ENCODE assay signal across 31 cellular contexts in genomic region chr10:89442347-89442746, GRCh38.
"Had no signal": no experiment of that assay in that cellular context is flagged by ENCODE, and none has a peak within 500 bp of the region (broad histone marks: within the 10 kb centered on the region; RNA-seq: fewer than 3 reads in every experiment).

No MANE protein-coding gene starts in this region.

- H3K27ac Mint-ChIP-seq: activated CD4-positive, alpha-beta memory T cell treated with anti-CD3 and anti-CD28 coated beads for 36 hours; activated naive CD8-positive, alpha-beta T cell; dendritic cell treated with granulocyte-macrophage colony-stimulating factor and Interleukin-4, amounts not matched to agents 40 ng/mL and 50 ng/mL, for 4 days; endodermal cell; WTC11 had no signal

- H3K4me1 ChIP-seq: esophagus muscularis mucosa, foreskin keratinocyte, gastrocnemius medialis had no signal

- H3K4me3 Mint-ChIP-seq: activated CD4-positive, alpha-beta memory T cell treated with anti-CD3 and anti-CD28 coated beads for 36 hours; activated naive CD8-positive, alpha-beta T cell; central memory CD8-positive, alpha-beta T cell; dendritic cell treated with granulocyte-macrophage colony-stimulating factor and Interleukin-4, amounts not matched to agents 40 ng/mL and 50 ng/mL, for 4 days; endodermal cell; WTC11 had no signal

- H3K27me3 Mint-ChIP-seq: dendritic cell treated with granulocyte-macrophage colony-stimulating factor and Interleukin-4, amounts not matched to agents 40 ng/mL and 50 ng/mL, for 4 days had no signal

- H3K9me3 Mint-ChIP-seq: central memory CD8-positive, alpha-beta T cell; dendritic cell treated with granulocyte-macrophage colony-stimulating factor and Interleukin-4, amounts not matched to agents 40 ng/mL and 50 ng/mL, for 4 days had no signal

- H3K4me3 ChIP-seq: coronary artery, dorsolateral prefrontal cortex, esophagus muscularis mucosa, gastrocnemius medialis, heart left ventricle had no signal

- FAIRE-seq: astrocyte, bronchial epithelial cell, TTC549 had no signal

- H3K27me3 ChIP-seq: brain microvascular endothelial cell, esophagus muscularis mucosa, foreskin keratinocyte, gastrocnemius medialis, heart left ventricle had no signal

- H3K36me3 Mint-ChIP-seq: activated CD4-positive, alpha-beta memory T cell treated with anti-CD3 and anti-CD28 coated beads for 36 hours had no signal

- DNase-seq: activated CD4-positive, alpha-beta memory T cell treated with anti-CD3 and anti-CD28 coated beads for 36 hours; activated CD4-positive, alpha-beta T cell treated with anti-CD3 and anti-CD28 coated beads for 1 hour; activated CD4-positive, alpha-beta T cell treated with anti-CD3 and anti-CD28 coated beads for 48 hours; activated CD4-positive, alpha-beta T cell treated with anti-CD3 and anti-CD28 coated beads, Interleukin-2, amount 50 U/mL, for 1 hour; activated CD8-positive, alpha-beta memory T cell treated with anti-CD3 and anti-CD28 coated beads for 24 hours; activated effector memory CD4-positive, alpha-beta T cell treated with Interleukin-2 at 50 U/mL for 16 hours; activated gamma-delta T cell treated with Interleukin-2 at 50 U/mL for 16 hours; activated naive CD4-positive, alpha-beta T cell treated with anti-CD3 and anti-CD28 coated beads, Interleukin-2, amount 50 U/mL, for 16 hours; activated naive CD4-positive, alpha-beta T cell treated with Interleukin-2 at 50 U/mL for 16 hours; activated T-cell treated with anti-CD3 and anti-CD28 coated beads, Interleukin-2, amount 50 U/mL, for 48 hours; amniotic stem cell; anterior cingulate cortex; brain microvascular endothelial cell; dorsolateral prefrontal cortex; effector memory CD4-positive, alpha-beta T cell; endodermal cell; erythroblast; foreskin keratinocyte; gastrocnemius medialis; glutamatergic neuron; heart left ventricle had no signal

- H3K36me3 ChIP-seq: brain microvascular endothelial cell, gastrocnemius medialis, heart left ventricle had no signal

- H3K9me3 ChIP-seq: gastrocnemius medialis had no signal

- H3K4me1 Mint-ChIP-seq: central memory CD8-positive, alpha-beta T cell; endodermal cell; WTC11 had no signal

- H3K27ac ChIP-seq: brain microvascular endothelial cell, coronary artery, dorsolateral prefrontal cortex, esophagus muscularis mucosa, foreskin keratinocyte, gastrocnemius medialis, heart left ventricle, VCaP had no signal

- ATAC-seq: foreskin keratinocyte, gastrocnemius medialis, heart left ventricle, WTC11 had no signal
